In genomic region chr10:20622522-20623270, GRCh38 we compare ENCODE assay signal across 14 cellular contexts.
A peak's percentile ranks its signal among the peaks of the same experiment; 100 is the strongest.
DNase-seq lines count a peak whose midpoint lies in the region; ATAC-seq, FAIRE-seq and TF ChIP-seq lines count a peak whose summit lies in the region.
"Had no signal": no experiment of that assay in that cellular context is flagged by ENCODE, and none has a peak within 500 bp of the region (broad histone marks: within the 10 kb centered on the region; RNA-seq: fewer than 3 reads in every experiment).

No MANE protein-coding gene starts in this region.

- H3K36me3 ChIP-seq in pancreas = no peaks in the 10 kb centered on the region
- H3K36me3 ChIP-seq: esophagus squamous epithelium had no signal

- no peak overlapping the region for H3K4me3 Mint-ChIP-seq in effector memory CD8-positive, alpha-beta T cell
- H3K4me3 Mint-ChIP-seq: activated CD4-positive, alpha-beta T cell treated with anti-CD3 and anti-CD28 coated beads, Interleukin-2, amount 10 ng/mL, durations not matched to agents 24 days and 14 days; activated naive CD8-positive, alpha-beta T cell treated with anti-CD3 and anti-CD28 coated beads, Interleukin-2, amount 50 U/mL, for 24 hours had no signal

- peaks cover 0 to 6% of the 10 kb centered on the region in 2 donors for H3K9me3 Mint-ChIP-seq in effector memory CD8-positive, alpha-beta T cell
- H3K9me3 Mint-ChIP-seq: activated CD4-positive, alpha-beta T cell treated with anti-CD3 and anti-CD28 coated beads, Interleukin-2, amount 10 ng/mL, durations not matched to agents 24 days and 14 days had no signal

- H3K27ac Mint-ChIP-seq in effector memory CD8-positive, alpha-beta T cell = no peak overlapping the region
- H3K27ac Mint-ChIP-seq: activated CD4-positive, alpha-beta T cell treated with anti-CD3 and anti-CD28 coated beads, Interleukin-2, amount 10 ng/mL, durations not matched to agents 24 days and 14 days; activated naive CD8-positive, alpha-beta T cell treated with anti-CD3 and anti-CD28 coated beads, Interleukin-2, amount 50 U/mL, for 24 hours had no signal

- FAIRE-seq in pancreas (lab: Jason Lieb, UNC) = no peak

- intact Hi-C loops in pancreas (cut with DNase I) (no loop called here), left colon (cut with DNase I, micrococcal nuclease) (no loop called here)

- H3K4me1 Mint-ChIP-seq in effector memory CD8-positive, alpha-beta T cell (ENCODE audit: low read depth in 2 of 2) = no peaks in the 10 kb centered on the region
- H3K4me1 Mint-ChIP-seq: activated CD4-positive, alpha-beta T cell treated with anti-CD3 and anti-CD28 coated beads, Interleukin-2, amount 10 ng/mL, durations not matched to agents 24 days and 14 days; activated naive CD8-positive, alpha-beta T cell treated with anti-CD3 and anti-CD28 coated beads, Interleukin-2, amount 50 U/mL, for 24 hours had no signal

- TF ChIP-seq CTCF in pancreas (IDR thresholded peaks at IDR 0.05) = no peak

- peaks cover 0 to 3% (median 0%) of the 10 kb centered on the region in 4 donors for H3K9me3 ChIP-seq in pancreas
- H3K9me3 ChIP-seq: esophagus squamous epithelium, mucosa of descending colon had no signal

- no peaks in the 10 kb centered on the region for H3K27me3 ChIP-seq in pancreas
- H3K27me3 ChIP-seq: esophagus squamous epithelium had no signal

- no peak overlapping the region for H3K27ac ChIP-seq in pancreas
- H3K27ac ChIP-seq: esophagus squamous epithelium had no signal

- DNase-seq in COLO829 (ENCODE audit: low spot score) (peak; percentile 1), NCI-H1417 treated with DMSO at 0.1 percent for 48 hours (lab: John Stamatoyannopoulos, UW) (peak; percentile 60), pancreas (no peak), left colon (no peak)
- no peak for DNase-seq in effector memory CD8-positive, alpha-beta T cell
- no peak for DNase-seq in activated CD8-positive, alpha-beta memory T cell treated with anti-CD3 and anti-CD28 coated beads, Interleukin-2, amount 50 U/mL, for 48 hours
- no peak for DNase-seq in activated CD4-positive, alpha-beta T cell treated with anti-CD3 and anti-CD28 coated beads for 4 hours
- DNase-seq: activated CD4-positive, alpha-beta T cell treated with anti-CD3 and anti-CD28 coated beads, Interleukin-2, amount 10 ng/mL, durations not matched to agents 24 days and 14 days; activated naive CD8-positive, alpha-beta T cell treated with anti-CD3 and anti-CD28 coated beads, Interleukin-2, amount 50 U/mL, for 24 hours; esophagus squamous epithelium; mucosa of descending colon; MV-4-11; substantia nigra had no signal

- 9% methylated on average over 6 of the region's 6 CpGs for WGBS in pancreas, 2 donors

- peak; percentile 69 for ATAC-seq in effector memory CD8-positive, alpha-beta T cell (replicated peaks)
- ATAC-seq in pancreas (peak in 3 of 4 donors; percentile 32 to 75 (median 36)), left colon (no peak), HG03439 (IDR thresholded peaks at IDR 0.05; ENCODE audit: unreplicated experiment) (no peak)
- ATAC-seq: activated naive CD8-positive, alpha-beta T cell treated with anti-CD3 and anti-CD28 coated beads, Interleukin-2, amount 50 U/mL, for 24 hours; mucosa of descending colon had no signal

- H3K27me3 Mint-ChIP-seq in effector memory CD8-positive, alpha-beta T cell = no peaks in the 10 kb centered on the region
- H3K27me3 Mint-ChIP-seq: activated CD4-positive, alpha-beta T cell treated with anti-CD3 and anti-CD28 coated beads, Interleukin-2, amount 10 ng/mL, durations not matched to agents 24 days and 14 days; activated naive CD8-positive, alpha-beta T cell treated with anti-CD3 and anti-CD28 coated beads, Interleukin-2, amount 50 U/mL, for 24 hours had no signal

- H3K36me3 Mint-ChIP-seq in effector memory CD8-positive, alpha-beta T cell (ENCODE audit: insufficient read depth) = no peaks in the 10 kb centered on the region

- H3K4me3 ChIP-seq in pancreas = no peak overlapping the region
- H3K4me3 ChIP-seq: esophagus squamous epithelium, mucosa of descending colon had no signal

- H3K4me1 ChIP-seq in pancreas = peaks cover 3 to 20% (median 4%) of the 10 kb centered on the region in 3 donors

Comparison
In these comparisons a context has a peak if more than half of its experiments do, and no peak if none do; other contexts are left out.
1. DNase-seq: peak in COLO829 (single experiment) and NCI-H1417 treated with DMSO at 0.1 percent for 48 hours (single experiment); none in effector memory CD8-positive, alpha-beta T cell (0 of 3), pancreas (0 of 6), left colon (0 of 2), activated CD8-positive, alpha-beta memory T cell treated with anti-CD3 and anti-CD28 coated beads, Interleukin-2, amount 50 U/mL, for 48 hours (single experiment) and activated CD4-positive, alpha-beta T cell treated with anti-CD3 and anti-CD28 coated beads for 4 hours (0 of 2).
2. ATAC-seq: peak in effector memory CD8-positive, alpha-beta T cell (single experiment) and pancreas (3 of 4); none in left colon (single experiment) and HG03439 (single experiment).